ENCODE assay signal across 8 cellular contexts in the genomic region with DNA sequence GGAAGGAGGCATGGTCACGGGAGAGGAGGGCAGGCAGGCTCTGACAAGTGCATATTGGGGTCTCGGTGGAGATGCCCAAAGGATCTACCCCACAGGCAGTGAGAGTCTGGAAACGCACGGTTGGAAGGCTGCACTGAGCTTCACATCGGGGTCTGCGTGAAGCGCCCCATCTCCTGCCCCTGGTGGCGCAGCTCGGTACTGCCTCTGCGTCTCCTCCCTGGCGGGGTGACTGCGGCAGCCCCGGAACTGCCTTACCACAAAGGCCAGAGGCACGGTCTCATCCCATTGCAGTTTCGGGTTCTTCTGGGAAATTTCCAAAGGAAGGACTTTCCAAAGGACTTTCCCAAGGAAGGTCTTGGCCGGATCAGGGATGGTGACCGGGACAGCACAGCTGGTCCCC.
DNase-seq lines count a peak whose midpoint lies in the region; FAIRE-seq and TF ChIP-seq lines count a peak whose summit lies in the region.

No MANE protein-coding gene starts in this region.

- in situ Hi-C loops in SK-MEL-5 (cut with HindIII; ENCODE audit: low pct_unique_long_range_greater_than_20kb, low sequenced_read_pairs), result no loop called here

- H3K36me3 ChIP-seq in smooth muscle cell (ENCODE audit: low read depth), result no peaks in the 10 kb centered on the region

- no peaks in the 10 kb centered on the region for H4K20me1 ChIP-seq in smooth muscle cell (ENCODE audit: low read depth)

- H3K9ac ChIP-seq in smooth muscle cell (ENCODE audit: low read depth), result no peak overlapping the region

- peak; percentile 73 for TF ChIP-seq CTCF in GM12874 (IDR thresholded peaks at IDR 0.05; ENCODE audit: insufficient read depth, low read depth, low read length)
- TF ChIP-seq CTCF in smooth muscle cell (IDR thresholded peaks at IDR 0.05; ENCODE audit: borderline replicate concordance, insufficient read depth, poor library complexity, severe bottlenecking), result peak; percentile 47

- H3K9me3 ChIP-seq in smooth muscle cell (replicated peaks; ENCODE audit: low read depth), result no peaks in the 10 kb centered on the region

- no peaks in the 10 kb centered on the region for H3K79me2 ChIP-seq in smooth muscle cell (ENCODE audit: low read depth)

- no peaks in the 10 kb centered on the region for H3K4me1 ChIP-seq in smooth muscle cell (ENCODE audit: low read depth)

- H3K4me2 ChIP-seq in smooth muscle cell, result no peak overlapping the region

- H2AFZ ChIP-seq in smooth muscle cell (ENCODE audit: low read depth), result no peak overlapping the region

- H3K4me3 ChIP-seq in smooth muscle cell, result no peak overlapping the region

- TF ChIP-seq POLR2A in H54 (IDR thresholded peaks at IDR 0.05; ENCODE audit: low read depth, low read length), result no peak

- H3K27ac ChIP-seq in smooth muscle cell (ENCODE audit: low read depth), result no peak overlapping the region

- DNase-seq in SK-MEL-5 (ENCODE audit: low read depth, low spot score) (peak; percentile 10), ecto neural progenitor cell (ENCODE audit: low spot score) (peak; percentile 77), smooth muscle cell (lab: John Stamatoyannopoulos, UW; ENCODE audit: unreplicated experiment) (no peak), cerebellar nuclear complex (lab: John Stamatoyannopoulos, UW) (no peak), kidney glomerular epithelial cell (lab: John Stamatoyannopoulos, UW) (no peak), midbrain (lab: John Stamatoyannopoulos, UW) (no peak), H54 (ENCODE audit: insufficient read length, low spot score) (no peak)

- no peaks in the 10 kb centered on the region for H3F3A ChIP-seq in smooth muscle cell (ENCODE audit: low read depth)

- H3K27me3 ChIP-seq in smooth muscle cell (ENCODE audit: low read depth), result peaks cover 3% of the 10 kb centered on the region

- FAIRE-seq in H54 (lab: Jason Lieb, UNC), result no peak

- 49% methylated on average over 17 of the region's 17 CpGs for WGBS in smooth muscle cell (ENCODE audit: low lambda C conversion rate)

Comparison
In these comparisons a context has a peak if more than half of its experiments do, and no peak if none do; other contexts are left out.
1. DNase-seq: peak in SK-MEL-5 (single experiment) and ecto neural progenitor cell (single experiment); none in smooth muscle cell (single experiment), cerebellar nuclear complex (0 of 2), kidney glomerular epithelial cell (single experiment), midbrain (single experiment) and H54 (single experiment).